8 cellular contexts compared by ENCODE assay signal in genomic region chr7:140653319-140654108, GRCh38. TPM values are rescaled to one million over a fixed set of nuclear protein-coding genes. Genes with fewer than 3 reads are reported as not detected.
DNase-seq lines count a peak whose midpoint lies in the region; ATAC-seq, FAIRE-seq and TF ChIP-seq lines count a peak whose summit lies in the region.

No MANE protein-coding gene starts in this region.

- DNase-seq in DMS79 treated with DMSO at 0.1 percent for 48 hours (lab: John Stamatoyannopoulos, UW) (peak; percentile 80), LHCN-M2 (ENCODE audit: low read depth) (peak; percentile 61), RCC 7860 (ENCODE audit: low spot score) (peak; percentile 68), choroid plexus epithelial cell (ENCODE audit: low read depth) (peak; percentile 88), left kidney (ENCODE audit: low read depth, low spot score) (peak; percentile 94), superior temporal gyrus (ENCODE audit: extremely low spot score) (peak; percentile 92)

- peak; percentile 87 for TF ChIP-seq CTCF in choroid plexus epithelial cell (conservative IDR thresholded peaks at IDR 0.05; ENCODE audit: low read depth, low read length)

- no peak for FAIRE-seq in RCC 7860 (lab: Jason Lieb, UNC)

- no peak for ATAC-seq in HG03039 (IDR thresholded peaks at IDR 0.05; ENCODE audit: unreplicated experiment)
- ATAC-seq in HG03442 (IDR thresholded peaks at IDR 0.05; ENCODE audit: unreplicated experiment), result no peak

- no peak overlapping the region for H3K4me3 ChIP-seq in choroid plexus epithelial cell (ENCODE audit: low read depth, low read length)

RNA-seq across cellular contexts. Expression of gene DENND2A, which starts 12.9 kb away (rescaled TPM):
- not detected in 2 replicates for total RNA-seq in LHCN-M2 (2014; rRNA removed)
- polyA plus RNA-seq in LHCN-M2 (2012), result 0.01 TPM

RNA-seq across cellular contexts. Expression of gene ADCK2, which starts 19.2 kb away (rescaled TPM):
- total RNA-seq in LHCN-M2 (2014; rRNA removed), result 20.6 and 20.8 TPM in 2 replicates
- 7.9 TPM for polyA plus RNA-seq in LHCN-M2 (2012)

RNA-seq across cellular contexts. Expression of gene NDUFB2, which starts 43.0 kb away (rescaled TPM):
- total RNA-seq in LHCN-M2 (2014; rRNA removed), result 488 and 554 TPM in 2 replicates
- polyA plus RNA-seq in LHCN-M2 (2012), result 808 TPM
